Comparison of ENCODE assay signal across 11 cellular contexts in the genomic region with DNA sequence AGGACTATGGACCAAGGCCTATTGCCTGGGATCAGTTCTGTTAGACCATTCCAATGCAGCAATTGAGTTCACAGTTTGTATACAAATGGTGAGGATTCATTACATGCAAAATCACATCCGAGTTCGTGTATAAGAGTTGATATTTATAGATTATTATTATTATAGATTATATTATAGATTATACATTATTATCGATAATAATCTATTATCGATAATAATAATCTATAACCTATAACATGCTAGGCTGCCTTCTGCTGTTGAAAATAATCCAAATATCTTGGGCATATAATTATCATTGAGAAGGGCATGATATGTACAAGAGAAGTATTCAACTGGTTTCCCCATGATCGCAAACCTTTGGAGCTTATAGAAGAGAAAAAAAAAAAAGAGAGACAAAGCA.
"Had no signal": no experiment of that assay in that cellular context is flagged by ENCODE, and none has a peak within 500 bp of the region (broad histone marks: within the 10 kb centered on the region; RNA-seq: fewer than 3 reads in every experiment).

No MANE protein-coding gene starts in this region.

- FAIRE-seq: H1, H54 had no signal

- H3K36me3 ChIP-seq: HAP-1 had no signal

- ATAC-seq: GM23338, HCT116 had no signal

- H3K4me2 ChIP-seq: GM23338 had no signal

- H2AFZ ChIP-seq: GM23248, GM23338 had no signal

- H3K9me3 ChIP-seq: HAP-1 had no signal

- H3K4me3 ChIP-seq: GM23248, GM23338, HAP-1 had no signal

- H3K9ac ChIP-seq: GM23248 had no signal

- DNase-seq: GM23248, GOT3, H7, H9, HCEC 1CT, HFFc6 had no signal

- H3K27ac ChIP-seq: GM23248 had no signal

- H3K4me1 ChIP-seq: HAP-1 had no signal
